29 cellular contexts compared by ENCODE assay signal in genomic region chr5:159588930-159589329, GRCh38.
"Had no signal": no experiment of that assay in that cellular context is flagged by ENCODE, and none has a peak within 500 bp of the region (broad histone marks: within the 10 kb centered on the region; RNA-seq: fewer than 3 reads in every experiment).

No MANE protein-coding gene starts in this region.

- H3K4me1 ChIP-seq: neural progenitor cell, parathyroid adenoma, psoas muscle, right lobe of liver, sigmoid colon, suprapubic skin, testis, tibial artery, transverse colon, upper lobe of right lung, uterus had no signal

- H3K4me3 ChIP-seq: neural progenitor cell, ovary, psoas muscle, right lobe of liver, sigmoid colon, suprapubic skin, testis, tibial artery, transverse colon, upper lobe of right lung, uterus had no signal

- H3K27me3 ChIP-seq: neural progenitor cell, ovary, right lobe of liver, sigmoid colon, suprapubic skin, testis, tibial artery, transverse colon, upper lobe of right lung, uterus had no signal

- H3K4me3 Mint-ChIP-seq: naive B cell; natural killer cell; nephron; neural progenitor cell; stimulated activated memory B cell treated with anti-CD40 and anti-IgM and Interleukin-4, amounts not matched to agents 10 μg/mL and 1 μg/mL and 100 μg/mL, for 72 hours; stimulated activated naive CD8-positive, alpha-beta T cell treated with anti-CD3 and anti-CD28 coated beads, Interleukin-15, amount 100 ng/mL, for 72 hours; type B pancreatic cell had no signal

- H3K4me1 Mint-ChIP-seq: naive B cell; natural killer cell; nephron; stimulated activated memory B cell treated with anti-CD40 and anti-IgM and Interleukin-4, amounts not matched to agents 10 μg/mL and 1 μg/mL and 100 μg/mL, for 72 hours; stimulated activated naive CD8-positive, alpha-beta T cell treated with anti-CD3 and anti-CD28 coated beads, Interleukin-15, amount 100 ng/mL, for 72 hours had no signal

- H3K9me3 Mint-ChIP-seq: natural killer cell; neural progenitor cell; stimulated activated memory B cell treated with anti-CD40 and anti-IgM and Interleukin-4, amounts not matched to agents 10 μg/mL and 1 μg/mL and 100 μg/mL, for 72 hours; stimulated activated naive CD8-positive, alpha-beta T cell treated with anti-CD3 and anti-CD28 coated beads, Interleukin-15, amount 100 ng/mL, for 72 hours; type B pancreatic cell had no signal

- DNase-seq: naive B cell; natural killer cell; occipital lobe; ovary; posterior cingulate gyrus; psoas muscle; right lobe of liver; sigmoid colon; small intestine; stimulated activated CD4-positive, alpha-beta T cell treated with anti-CD3 and anti-CD28 coated beads, Interleukin-1b, Interleukin-23, amount 100 ng/mL, for 48 hours; stimulated activated CD4-positive, alpha-beta T cell treated with anti-CD3 and anti-CD28 coated beads, Interleukin-4, amount 100 ng/mL, for 1 hour; stimulated activated CD4-positive, alpha-beta T cell treated with anti-CD3 and anti-CD28 coated beads, Interleukin-4, amount 100 ng/mL, for 4 hours; stimulated activated CD8-positive, alpha-beta memory T cell treated with anti-CD3 and anti-CD28 coated beads, Interleukin-4, amount 100 ng/mL, for 48 hours; stimulated activated naive CD4-positive, alpha-beta T cell; stimulated activated naive CD8-positive, alpha-beta T cell treated with anti-CD3 and anti-CD28 coated beads, Interleukin-15, amount 100 ng/mL, for 72 hours; stimulated activated naive CD8-positive, alpha-beta T cell treated with anti-CD3 and anti-CD28 coated beads, Interleukin-15, Interleukin-2, amounts not matched to agents 100 U/mL and 50 U/mL, for 24 hours; substantia nigra; testis; tibial artery; transverse colon; upper lobe of right lung; uterus had no signal

- H3K27ac ChIP-seq: neural progenitor cell, ovary, parathyroid adenoma, psoas muscle, right lobe of liver, sigmoid colon, suprapubic skin, testis, tibial artery, transverse colon, upper lobe of right lung, uterus had no signal

- H3K36me3 ChIP-seq: neural progenitor cell, ovary, right lobe of liver, sigmoid colon, suprapubic skin, tibial artery, transverse colon, upper lobe of right lung, uterus had no signal

- H3K9me3 ChIP-seq: ovary, psoas muscle, right lobe of liver, sigmoid colon, suprapubic skin, testis, tibial artery, transverse colon, upper lobe of right lung, uterus had no signal

- H3K27me3 Mint-ChIP-seq: progenitor cell of endocrine pancreas; stimulated activated memory B cell treated with anti-CD40 and anti-IgM and Interleukin-4, amounts not matched to agents 10 μg/mL and 1 μg/mL and 100 μg/mL, for 72 hours; stimulated activated naive CD8-positive, alpha-beta T cell treated with anti-CD3 and anti-CD28 coated beads, Interleukin-15, amount 100 ng/mL, for 72 hours had no signal

- H3K27ac Mint-ChIP-seq: naive B cell; natural killer cell; nephron; neural progenitor cell; progenitor cell of endocrine pancreas; stimulated activated memory B cell treated with anti-CD40 and anti-IgM and Interleukin-4, amounts not matched to agents 10 μg/mL and 1 μg/mL and 100 μg/mL, for 72 hours; stimulated activated naive CD8-positive, alpha-beta T cell treated with anti-CD3 and anti-CD28 coated beads, Interleukin-15, amount 100 ng/mL, for 72 hours; type B pancreatic cell had no signal

- ATAC-seq: natural killer cell; psoas muscle; right lobe of liver; stimulated activated memory B cell treated with anti-CD40 and anti-IgM and Interleukin-4, amounts not matched to agents 10 μg/mL and 1 μg/mL and 100 μg/mL, for 72 hours; stimulated activated naive CD8-positive, alpha-beta T cell treated with anti-CD3 and anti-CD28 coated beads, Interleukin-15, amount 100 ng/mL, for 72 hours; stimulated activated naive CD8-positive, alpha-beta T cell treated with anti-CD3 and anti-CD28 coated beads, Interleukin-15, Interleukin-2, amounts not matched to agents 100 U/mL and 50 U/mL, for 24 hours; upper lobe of right lung had no signal

- H3K36me3 Mint-ChIP-seq: naive B cell; natural killer cell; neural progenitor cell; stimulated activated memory B cell treated with anti-CD40 and anti-IgM and Interleukin-4, amounts not matched to agents 10 μg/mL and 1 μg/mL and 100 μg/mL, for 72 hours; type B pancreatic cell had no signal
